Comparison of ENCODE assay signal across 8 cellular contexts in genomic region chrX:154541896-154542722, GRCh38. TPM values are rescaled to one million over a fixed set of nuclear protein-coding genes. Genes with fewer than 3 reads are reported as not detected.
DNase-seq lines count a peak whose midpoint lies in the region; ATAC-seq, FAIRE-seq and TF ChIP-seq lines count a peak whose summit lies in the region.

No MANE protein-coding gene starts in this region.

- intact Hi-C loops in activated B cell treated with CpG ODN at 0.5 μM for 24 hours (cut with micrococcal nuclease), result no loop called here

- H2AK5ac ChIP-seq in neuronal stem cell (ENCODE audit: low read depth, low read length), result no peak overlapping the region

- H3K27ac ChIP-seq in duodenal mucosa (ENCODE audit: low read depth, low read length), result peak overlapping the region; percentile 26
- H3K27ac ChIP-seq in upper lobe of left lung, result peak overlapping the region; percentile 84 to 87 (median 86)
- no peak overlapping the region for H3K27ac ChIP-seq in neuronal stem cell (replicated peaks; ENCODE audit: low read length)

- no peak for TF ChIP-seq POLR2A in upper lobe of left lung (IDR thresholded peaks at IDR 0.05)

- H3K4me3 ChIP-seq in AG04449 (ENCODE audit: low read depth, low read length) (no peak overlapping the region), duodenal mucosa (ENCODE audit: low read depth in 1 of 2, low read length in 2 of 2) (no peak overlapping the region), upper lobe of left lung (peak overlapping the region in 2 of 4 donors; percentile 3 to 21), neuronal stem cell (ENCODE audit: low read length in 2 of 2) (no peak overlapping the region)

- no peak overlapping the region for H4K8ac ChIP-seq in neuronal stem cell (ENCODE audit: low read depth, low read length)

- H3K18ac ChIP-seq in neuronal stem cell (ENCODE audit: low read length), result no peak overlapping the region

- no peak overlapping the region for H3K4ac ChIP-seq in neuronal stem cell (ENCODE audit: low read length)

- H3K4me1 Mint-ChIP-seq in activated B cell treated with CpG ODN at 0.5 μM for 24 hours, result peaks cover 35% of the 10 kb centered on the region

- H3K9me3 Mint-ChIP-seq in activated B cell treated with CpG ODN at 0.5 μM for 24 hours, result no peaks in the 10 kb centered on the region

- H3K14ac ChIP-seq in neuronal stem cell (ENCODE audit: low read length), result no peak overlapping the region

- TF ChIP-seq CTCF in AG04449 (IDR thresholded peaks at IDR 0.05; ENCODE audit: insufficient read depth, low read length, missing control alignments) (no peak), activated B cell treated with CpG ODN at 0.5 μM for 24 hours (IDR thresholded peaks at IDR 0.05) (no peak), upper lobe of left lung (IDR thresholded peaks at IDR 0.05) (no peak)

- no peaks in the 10 kb centered on the region for H3K27me3 Mint-ChIP-seq in activated B cell treated with CpG ODN at 0.5 μM for 24 hours

- H3K36me3 ChIP-seq in duodenal mucosa (ENCODE audit: control insufficient read depth in 1 of 2, insufficient read depth in 2 of 2, low read length in 2 of 2) (peaks cover 0 to 3% of the 10 kb centered on the region in 2 donors), upper lobe of left lung (no peaks in the 10 kb centered on the region), neuronal stem cell (replicated peaks in 1 of 2; ENCODE audit: control insufficient read depth in 2 of 2, insufficient read depth in 2 of 2, low read length in 2 of 2) (peaks cover 6 to 40% of the 10 kb centered on the region in 2 donors)

- POLR2A ChIA-PET in AG04449 (lab: Yijun Ruan, JAX) (interaction anchor here (0.5 to 1.5 kb wide), 4 partner anchors 15 to 185 kb away, joined by 3 to 4 read pairs (median 3); no protein-coding TSS in a partner anchor), activated B cell treated with CpG ODN at 0.5 μM for 24 hours (lab: Charles Lee) (interaction anchor here (0.8 to 4.2 kb wide), 5 partner anchors 26 to 571 kb away, joined by 3 to 20 read pairs (median 3); partner anchors contain the start of genes FAM3A, HCFC1 and RPL10)

- ATAC-seq in activated B cell treated with CpG ODN at 0.5 μM for 24 hours (ENCODE audit: low read depth) (peak; percentile 11), upper lobe of left lung (ENCODE audit: low FRiP score in 2 of 2) (peak; percentile 35 to 73)

- H3K79me1 ChIP-seq in neuronal stem cell (ENCODE audit: low read depth, low read length), result no peaks in the 10 kb centered on the region

- H3K27me3 ChIP-seq in duodenal mucosa (ENCODE audit: control insufficient read depth in 1 of 2, insufficient read depth in 2 of 2, low read length in 2 of 2) (no peaks in the 10 kb centered on the region), upper lobe of left lung (no peaks in the 10 kb centered on the region), neuronal stem cell (ENCODE audit: control insufficient read depth in 3 of 3, insufficient read depth in 3 of 3, low read depth in 1 of 3, low read length in 3 of 3) (peaks cover 0 to 3% (median 0%) of the 10 kb centered on the region in 3 experiments)

- H3K9ac ChIP-seq in duodenal mucosa (ENCODE audit: low read depth in 1 of 2, low read length in 2 of 2) (no peak overlapping the region), neuronal stem cell (ENCODE audit: low read depth, low read length, poor library complexity) (no peak overlapping the region)

- no peak overlapping the region for H2BK120ac ChIP-seq in neuronal stem cell (ENCODE audit: low read depth, low read length)

- no peak overlapping the region for H3K23ac ChIP-seq in neuronal stem cell (ENCODE audit: low read depth, low read length, poor library complexity)

- DNase-seq in AG04449 (ENCODE audit: low read depth, low spot score) (peak; percentile 72), HTR-8/SVneo (ENCODE audit: insufficient read length, low spot score) (peak; percentile 62), activated B cell treated with CpG ODN at 0.5 μM for 24 hours (no peak), myocyte (ENCODE audit: low read depth) (peak; percentile 80), upper lobe of left lung (peak; percentile 81 to 83), middle frontal gyrus (ENCODE audit: extremely low spot score, low spot score) (no peak), neuronal stem cell (ENCODE audit: low spot score) (no peak)

- H2BK15ac ChIP-seq in neuronal stem cell (ENCODE audit: low read length), result no peak overlapping the region

- peak overlapping the region; percentile 91 for H3K27ac Mint-ChIP-seq in activated B cell treated with CpG ODN at 0.5 μM for 24 hours

- peak overlapping the region; percentile 73 for H3K4me3 Mint-ChIP-seq in activated B cell treated with CpG ODN at 0.5 μM for 24 hours

- no peak overlapping the region for H2BK5ac ChIP-seq in neuronal stem cell (ENCODE audit: low read length)

- no peak overlapping the region for H3K4me2 ChIP-seq in neuronal stem cell (ENCODE audit: insufficient read depth, low read length, poor library complexity, severe bottlenecking)

- H3K9me3 ChIP-seq in duodenal mucosa (ENCODE audit: control insufficient read depth in 1 of 2, low read length in 2 of 2) (no peaks in the 10 kb centered on the region), upper lobe of left lung (peaks cover 0 to 3% (median 0%) of the 10 kb centered on the region in 4 donors), neuronal stem cell (replicated peaks in 1 of 2; ENCODE audit: control insufficient read depth in 2 of 2, insufficient read depth in 1 of 2, low read depth in 1 of 2, low read length in 2 of 2) (no peaks in the 10 kb centered on the region)

- H3K36me3 Mint-ChIP-seq in activated B cell treated with CpG ODN at 0.5 μM for 24 hours (ENCODE audit: low read depth), result peaks cover 13% of the 10 kb centered on the region

- H3K4me1 ChIP-seq in duodenal mucosa (ENCODE audit: control insufficient read depth in 1 of 2, insufficient read depth in 2 of 2, low read length in 2 of 2) (peaks cover 5 to 10% of the 10 kb centered on the region in 2 donors), upper lobe of left lung (peaks cover 26 to 54% (median 34%) of the 10 kb centered on the region in 4 donors), neuronal stem cell (ENCODE audit: control insufficient read depth in 2 of 2, insufficient read depth in 1 of 2, low read depth in 1 of 2, low read length in 2 of 2) (peaks cover 2 to 4% of the 10 kb centered on the region in 2 donors)

- no peak overlapping the region for H2AFZ ChIP-seq in neuronal stem cell (ENCODE audit: low read length)

- TF ChIP-seq EP300 in upper lobe of left lung (IDR thresholded peaks at IDR 0.05), result no peak

- no peak overlapping the region for H2BK12ac ChIP-seq in neuronal stem cell (ENCODE audit: low read length)

- no peak for FAIRE-seq in HTR-8/SVneo (lab: Jason Lieb, UNC)

- H4K91ac ChIP-seq in neuronal stem cell (ENCODE audit: low read depth, low read length, poor library complexity), result no peak overlapping the region

- WGBS in upper lobe of left lung, 2 donors, result 57% methylated on average over 12 of the region's 12 CpGs; no CpG with 5 or more reads in 1 of the 2 donors
- WGBS in neuronal stem cell (ENCODE audit: extremely low coverage in 2 of 2, insufficient read length in 2 of 2, insufficient replicate concordance in 1 of 2), 2 donors, result no CpG with 5 or more reads among the region's 12 CpGs

- CTCF ChIA-PET in AG04449 (lab: Yijun Ruan, JAX) (interaction anchor here (1.1 to 1.6 kb wide), 5 partner anchors 8 to 54 kb away, joined by 3 to 11 read pairs (median 4); no protein-coding TSS in a partner anchor), activated B cell treated with CpG ODN at 0.5 μM for 24 hours (lab: Charles Lee) (interaction anchor here (0.8 to 2.2 kb wide), 3 partner anchors 15 to 1600 kb away, joined by 3 to 6 read pairs (median 4); partner anchors contain the start of gene FLNA)

RNA-seq across cellular contexts. Expression of gene G6PD, which starts 4.5 kb away (rescaled TPM):
- 77.1 and 84.6 TPM in 2 replicates for total RNA-seq in activated B cell treated with CpG ODN at 0.5 μM for 24 hours
- total RNA-seq in myocyte, result 20.5 and 24.0 TPM in 2 replicates
- polyA plus RNA-seq in myocyte (2012), result 140 TPM
- total RNA-seq in upper lobe of left lung, result 100 to 1,000 TPM in 2 of 6 donors, 10 to 100 TPM in 4; 50.4 to 112 (median 81.7) TPM
- 40.6 TPM for polyA plus RNA-seq in neuronal stem cell (2013, experiment 1 of 2)
- 41.3 TPM for polyA plus RNA-seq in neuronal stem cell (2013, experiment 2 of 2)

RNA-seq across cellular contexts. Expression of gene IKBKG, which starts 5.3 kb away (rescaled TPM):
- total RNA-seq in activated B cell treated with CpG ODN at 0.5 μM for 24 hours (52.9 and 61.1 TPM in 2 replicates), myocyte (13.3 and 14.0 TPM in 2 replicates), upper lobe of left lung (10 to 100 TPM; 11.1 to 46.3 (median 39.7) TPM)
- polyA plus RNA-seq in myocyte (2012), result 24.0 TPM
- 9.7 TPM for polyA plus RNA-seq in neuronal stem cell (2013, experiment 1 of 2)
- 9.8 TPM for polyA plus RNA-seq in neuronal stem cell (2013, experiment 2 of 2)

RNA-seq across cellular contexts. Expression of gene FAM3A, which starts 26.1 kb away (rescaled TPM):
- total RNA-seq in activated B cell treated with CpG ODN at 0.5 μM for 24 hours, result 30.0 and 36.1 TPM in 2 replicates
- total RNA-seq in myocyte, result 57.1 and 64.9 TPM in 2 replicates
- 62.2 TPM for polyA plus RNA-seq in myocyte (2012)
- total RNA-seq in upper lobe of left lung, result 10 to 100 TPM; 41.0 to 67.1 (median 49.3) TPM
- 12.9 TPM for polyA plus RNA-seq in neuronal stem cell (2013, experiment 1 of 2)
- 14.6 TPM for polyA plus RNA-seq in neuronal stem cell (2013, experiment 2 of 2)

RNA-seq across cellular contexts. Expression of gene CTAG1A, which starts 42.8 kb away (rescaled TPM):
- total RNA-seq in activated B cell treated with CpG ODN at 0.5 μM for 24 hours, result not detected in 2 replicates
- not detected in 2 replicates for total RNA-seq in myocyte
- polyA plus RNA-seq in myocyte (2012), result not detected
- not detected for total RNA-seq in upper lobe of left lung
- not detected for polyA plus RNA-seq in neuronal stem cell (2013, experiment 1 of 2)
- not detected for polyA plus RNA-seq in neuronal stem cell (2013, experiment 2 of 2)

RNA-seq across cellular contexts. Expression of gene SLC10A3, which starts 51.7 kb away (rescaled TPM):
- total RNA-seq in activated B cell treated with CpG ODN at 0.5 μM for 24 hours (13.4 and 17.1 TPM in 2 replicates), myocyte (28.5 and 37.0 TPM in 2 replicates), upper lobe of left lung (10 to 100 TPM; 16.8 to 33.4 (median 28.7) TPM)
- 44.3 TPM for polyA plus RNA-seq in myocyte (2012)
- 4.4 TPM for polyA plus RNA-seq in neuronal stem cell (2013, experiment 1 of 2)
- 4.5 TPM for polyA plus RNA-seq in neuronal stem cell (2013, experiment 2 of 2)

Comparison
In these comparisons a context has a peak if more than half of its experiments do, and no peak if none do; other contexts are left out.
1. DNase-seq: peak in AG04449 (single experiment), HTR-8/SVneo (single experiment), myocyte (single experiment) and upper lobe of left lung (2 of 2); none in activated B cell treated with CpG ODN at 0.5 μM for 24 hours (single experiment), middle frontal gyrus (single experiment) and neuronal stem cell (single experiment).